Comparison of ENCODE assay signal across 8 cellular contexts in genomic region chr2:24046930-24047702, GRCh38. TPM values are rescaled to one million over a fixed set of nuclear protein-coding genes. Genes with fewer than 3 reads are reported as not detected.
DNase-seq lines count a peak whose midpoint lies in the region; ATAC-seq and TF ChIP-seq lines count a peak whose summit lies in the region.

TSS of gene WDCP (minus strand) at chr2:24047391. CDS start at chr2:24039494, 7,897 bp downstream.

- TF ChIP-seq RAD21 in liver (IDR thresholded peaks at IDR 0.05), result peak in 1 of 2 donors; percentile 27

- H3K9ac ChIP-seq in liver (ENCODE audit: low read depth in 1 of 2, low read length in 2 of 2), result peak within 1 kb of the TSS; percentile 47 to 54

- H3K4me3 ChIP-seq in dorsolateral prefrontal cortex (peak within 1 kb of the TSS; percentile 40 to 93 (median 80)), liver (ENCODE audit: low read depth in 1 of 3, low read length in 3 of 3) (peak within 1 kb of the TSS; percentile 76 to 89 (median 80))

- no peaks in the 10 kb centered on the region for H3K9me3 ChIP-seq in liver (ENCODE audit: control insufficient read depth in 4 of 4, low read length in 3 of 4)

- H3K27me3 ChIP-seq in dorsolateral prefrontal cortex, result no peaks in the 10 kb centered on the region
- H3K27me3 ChIP-seq in liver (ENCODE audit: control insufficient read depth in 4 of 4, insufficient read depth in 4 of 4, low read length in 3 of 4), result no peaks in the 10 kb centered on the region

- ATAC-seq in GM19395 (IDR thresholded peaks at IDR 0.05; ENCODE audit: unreplicated experiment), result peak; percentile 100
- ATAC-seq in HG03565 (IDR thresholded peaks at IDR 0.05; ENCODE audit: unreplicated experiment), result peak; percentile 98

- under 1% methylated on average over 38 of the region's 38 CpGs for WGBS in liver

- peak; percentile 95 for DNase-seq in NCI-H774 (lab: John Stamatoyannopoulos, UW)
- peak; percentile 87 to 90 for DNase-seq in activated CD4-positive, alpha-beta T cell treated with anti-CD3 and anti-CD28 coated beads, Interleukin-2, amount 50 U/mL, for 4 hours
- DNase-seq in dorsolateral prefrontal cortex, result peak; percentile 90 to 100 (median 98)
- peak; percentile 95 for DNase-seq in stimulated activated CD4-positive, alpha-beta T cell treated with anti-CD3 and anti-CD28 coated beads, Interleukin-4, amount 100 ng/mL, for 24 hours

- H3K36me3 ChIP-seq in liver (ENCODE audit: control insufficient read depth in 4 of 4, insufficient read depth in 3 of 4, low read depth in 1 of 4, low read length in 3 of 4), result no peaks in the 10 kb centered on the region

- H3K27ac ChIP-seq in C4-2B (peak within 1 kb of the TSS; percentile 47), dorsolateral prefrontal cortex (peak within 1 kb of the TSS in 40 of 59 donors; percentile 3 to 85 (median 62)), liver (ENCODE audit: low read depth in 1 of 2, low read length in 2 of 2) (peak within 1 kb of the TSS; percentile 54 to 60)

- H3K4me1 ChIP-seq in liver (ENCODE audit: control insufficient read depth in 4 of 4, insufficient read depth in 4 of 4, low read length in 3 of 4), result peaks cover 3 to 28% (median 18%) of the 10 kb centered on the region in 4 donors

- intact Hi-C loops in dorsolateral prefrontal cortex (cut with DNase I), result loop anchor here (1.0 to 10.0 kb wide), 4 partner anchors 29 to 122 kb away; partner anchors contain the start of genes ATAD2B (in 2 of the 2), SF3B6 (in 1 of the 2) and UBXN2A (in 1 of the 2)

- TF ChIP-seq CTCF in C4-2B (conservative IDR thresholded peaks at IDR 0.05) (no peak), dorsolateral prefrontal cortex (IDR thresholded peaks at IDR 0.05 in 54 of 56, conservative IDR thresholded peaks at IDR 0.05 in 2 of 56; ENCODE audit: low read depth in 1 of 56, partially characterized antibody in 56 of 56) (peak in 18 of 56 donors; percentile 4 to 46 (median 20)), liver (IDR thresholded peaks at IDR 0.05; ENCODE audit: low read depth, low read length, missing input control) (no peak)

TF ChIP-seq in liver, 16 proteins besides CTCF, POLR2A, EP300 and RAD21:
- TF ChIP-seq FOXA2 (IDR thresholded peaks at IDR 0.05), result no peak
- no peak for TF ChIP-seq HNF4G (IDR thresholded peaks at IDR 0.05)
- TF ChIP-seq ATF3 (IDR thresholded peaks at IDR 0.05), result no peak
- TF ChIP-seq EGR1 (IDR thresholded peaks at IDR 0.05; ENCODE audit: low read depth in 2 of 2), result no peak
- TF ChIP-seq NR2F2 (IDR thresholded peaks at IDR 0.05), result no peak
- peak; percentile 75 for TF ChIP-seq REST (IDR thresholded peaks at IDR 0.05)
- TF ChIP-seq SP1 (IDR thresholded peaks at IDR 0.05), result peak; percentile 95
- TF ChIP-seq MAX (IDR thresholded peaks at IDR 0.05), result peak; percentile 54
- peak; percentile 68 to 89 for TF ChIP-seq GABPA (IDR thresholded peaks at IDR 0.05 in 1 of 2, conservative IDR thresholded peaks at IDR 0.05 in 1 of 2)
- no peak for TF ChIP-seq FOXA1 (IDR thresholded peaks at IDR 0.05)
- TF ChIP-seq HNF4A (conservative IDR thresholded peaks at IDR 0.05), result peak in 1 of 2 donors; percentile 12
- peak; percentile 59 for TF ChIP-seq YY1 (IDR thresholded peaks at IDR 0.05)
- peak in 1 of 2 donors; percentile 21 for TF ChIP-seq RXRA (IDR thresholded peaks at IDR 0.05)
- TF ChIP-seq JUND (IDR thresholded peaks at IDR 0.05), result no peak
- TF ChIP-seq TAF1 (conservative IDR thresholded peaks at IDR 0.05), result peak; percentile 93
- TF ChIP-seq ZBTB33 (IDR thresholded peaks at IDR 0.05), result no peak

RNA-seq across cellular contexts. Expression of gene WDCP, which starts in this region (rescaled TPM):
- total RNA-seq in dorsolateral prefrontal cortex (10 to 100 TPM in 67 of 120 experiments, 1 to 10 TPM in 53; 5.7 to 17.2 (median 10.7) TPM), liver (1 to 10 TPM; 6.0 TPM)
- 1 to 10 TPM; 2.0 to 2.9 TPM for polyA plus RNA-seq in liver

Comparison
In these comparisons a context has a peak if more than half of its experiments do, and no peak if none do; other contexts are left out.
1. Peak in every context shown above with its lines: DNase-seq, ATAC-seq, H3K4me3 ChIP-seq and H3K27ac ChIP-seq.